ENCODE assay signal across 22 cellular contexts in genomic region chr2:45910473-45911060, GRCh38.
A peak's percentile ranks its signal among the peaks of the same experiment; 100 is the strongest.
DNase-seq lines count a peak whose midpoint lies in the region; FAIRE-seq and TF ChIP-seq lines count a peak whose summit lies in the region.
"Had no signal": no experiment of that assay in that cellular context is flagged by ENCODE, and none has a peak within 500 bp of the region (broad histone marks: within the 10 kb centered on the region; RNA-seq: fewer than 3 reads in every experiment).

No MANE protein-coding gene starts in this region.

- no TSS peak for BruUV-seq in OCI-LY7 (replicated peaks; lab: Mats Ljungman, UMichigan)

- H3K4me3 Mint-ChIP-seq in endodermal cell = no peak overlapping the region
- H3K4me3 Mint-ChIP-seq: CD8-positive, alpha-beta memory T cell; HFFc6; mesothelial cell of epicardium; T-helper 17 cell had no signal

- no peaks in the 10 kb centered on the region for H3K9me3 Mint-ChIP-seq in endodermal cell
- H3K9me3 Mint-ChIP-seq: activated T-helper 2 cell treated with anti-CD3 and anti-CD28 coated beads, Interferon-gamma antibody, Interleukin-2, Interleukin-4, amounts not matched to agents 10 μg/mL and 5 μg/mL and 100 μg/mL, durations not matched to agents 14 hours and 24 hours and 36 hours; CD8-positive, alpha-beta memory T cell; HFFc6 had no signal

- FAIRE-seq in GM12891 (lab: Jason Lieb, UNC) = peak; percentile 28

- H2AFZ ChIP-seq in OCI-LY3 (ENCODE audit: low read depth, low read length) (no peak overlapping the region), OCI-LY7 (ENCODE audit: low read length) (no peak overlapping the region)

- DNase-seq in GM12891 (ENCODE audit: insufficient read length, low spot score) (no peak), endodermal cell (peak; percentile 59), occipital lobe (lab: John Stamatoyannopoulos, UW) (peak; percentile 21), ACHN (no peak), OCI-LY7 (ENCODE audit: low spot score) (no peak), NCI-H1048 (lab: John Stamatoyannopoulos, UW) (no peak), uterus (no peak)
- DNase-seq: activated CD8-positive, alpha-beta memory T cell treated with anti-CD3 and anti-CD28 coated beads, Interleukin-2, amount 50 U/mL, for 4 hours; CD8-positive, alpha-beta memory T cell; dermis blood vessel endothelial cell; foreskin fibroblast; HFFc6; NCI-H1436; NCI-H82; stimulated activated naive CD4-positive, alpha-beta T cell; T-helper 17 cell; tibial artery had no signal

- TF ChIP-seq CTCF in OCI-LY3 (IDR thresholded peaks at IDR 0.05; ENCODE audit: low read depth, low read length) (no peak), endodermal cell (conservative IDR thresholded peaks at IDR 0.05) (no peak), OCI-LY7 (conservative IDR thresholded peaks at IDR 0.05; ENCODE audit: low read length) (no peak), uterus (IDR thresholded peaks at IDR 0.05) (no peak)

- in situ Hi-C loops in ACHN (cut with HindIII; ENCODE audit: low pct_ligation_motif_present, low pct_unique_long_range_greater_than_20kb, low sequenced_read_pairs) = no loop called here

- peak overlapping the region; percentile 21; the same call in 1 of the 2 replicates for H3K4me3 ChIP-seq in OCI-LY3 (ENCODE audit: low read length)
- no peak overlapping the region for H3K4me3 ChIP-seq in endodermal cell (ENCODE audit: low read length)
- no peak overlapping the region for H3K4me3 ChIP-seq in OCI-LY7 (ENCODE audit: low read depth, low read length, poor library complexity, severe bottlenecking)
- H3K4me3 ChIP-seq in uterus = no peak overlapping the region
- H3K4me3 ChIP-seq: Peyer's patch, tibial artery had no signal

- POLR2A ChIA-PET in OCI-LY7 (lab: Charles Lee) = interaction anchor here (0.6 kb wide), 1 partner anchor 20 kb away, joined by 3 read pairs; no protein-coding TSS in a partner anchor

- TF ChIP-seq POLR2A in GM12891 (IDR thresholded peaks at IDR 0.05; ENCODE audit: low read depth, low read length) (no peak), uterus (IDR thresholded peaks at IDR 0.05) (no peak)

- H3K4me2 ChIP-seq in OCI-LY3 (ENCODE audit: low read length) = peak overlapping the region; percentile 67
- no peak overlapping the region for H3K4me2 ChIP-seq in OCI-LY7 (ENCODE audit: low read length)

- H3K79me2 ChIP-seq in OCI-LY3 (ENCODE audit: low read length) (no peaks in the 10 kb centered on the region), OCI-LY7 (ENCODE audit: insufficient read depth, low read depth, low read length) (no peaks in the 10 kb centered on the region)

- H3K9me3 ChIP-seq in OCI-LY3 (ENCODE audit: insufficient read depth, low read length) = no peaks in the 10 kb centered on the region
- H3K9me3 ChIP-seq in endodermal cell (ENCODE audit: control insufficient read depth, low read length) = no peaks in the 10 kb centered on the region
- H3K9me3 ChIP-seq in OCI-LY7 (ENCODE audit: low read length) = no peaks in the 10 kb centered on the region
- H3K9me3 ChIP-seq in uterus = no peaks in the 10 kb centered on the region
- H3K9me3 ChIP-seq: Peyer's patch, tibial artery had no signal

- CTCF ChIA-PET in OCI-LY7 (lab: Charles Lee; ENCODE audit: unreplicated experiment) = no interaction called here

- H3K27ac ChIP-seq in OCI-LY3 (ENCODE audit: low read length) = 0 out of 2 replicates have a peak overlapping the region, but pooled peaks have one; percentile 28
- H3K27ac ChIP-seq in endodermal cell (ENCODE audit: low read depth, low read length) = no peak overlapping the region
- no peak overlapping the region for H3K27ac ChIP-seq in OCI-LY7 (ENCODE audit: low read depth, low read length, poor library complexity, severe bottlenecking)
- H3K27ac ChIP-seq in uterus = no peak overlapping the region
- H3K27ac ChIP-seq: epithelial cell of prostate, tibial artery had no signal

- H3K4me1 ChIP-seq in OCI-LY3 (ENCODE audit: low read length) = peaks cover 26% of the 10 kb centered on the region
- H3K4me1 ChIP-seq in endodermal cell (ENCODE audit: control insufficient read depth, insufficient read depth, low read length) = peaks cover 24% of the 10 kb centered on the region
- H3K4me1 ChIP-seq in OCI-LY7 (ENCODE audit: insufficient read depth, low read length, poor library complexity, severe bottlenecking) = peaks cover 12% of the 10 kb centered on the region
- no peaks in the 10 kb centered on the region for H3K4me1 ChIP-seq in uterus

- intact Hi-C loops in OCI-LY7 (cut with micrococcal nuclease; ENCODE audit: unreplicated experiment) = no loop called here
- intact Hi-C loops in uterus (cut with DNase I; ENCODE audit: low total_unique reads) = no loop called here

- WGBS in endodermal cell (ENCODE audit: insufficient coverage in 1 of 2, insufficient read length in 1 of 2), 2 experiments = 89 to 96% methylated on average over 5 to 7 of the region's 7 CpGs

- H3K36me3 Mint-ChIP-seq in endodermal cell (ENCODE audit: low read depth) = no peaks in the 10 kb centered on the region
- H3K36me3 Mint-ChIP-seq: mesothelial cell of epicardium had no signal

- no peak overlapping the region for H3K27ac Mint-ChIP-seq in endodermal cell
- H3K27ac Mint-ChIP-seq: activated T-helper 2 cell treated with anti-CD3 and anti-CD28 coated beads, Interferon-gamma antibody, Interleukin-2, Interleukin-4, amounts not matched to agents 10 μg/mL and 5 μg/mL and 100 μg/mL, durations not matched to agents 14 hours and 24 hours and 36 hours; HFFc6; mesothelial cell of epicardium; T-helper 17 cell had no signal

- H3K36me3 ChIP-seq in OCI-LY3 (replicated peaks; ENCODE audit: low read depth, low read length) (no peaks in the 10 kb centered on the region), endodermal cell (ENCODE audit: control insufficient read depth, insufficient read depth, low read length) (no peaks in the 10 kb centered on the region), OCI-LY7 (ENCODE audit: insufficient read depth, low read length) (no peaks in the 10 kb centered on the region), uterus (no peaks in the 10 kb centered on the region)
- H3K36me3 ChIP-seq: Peyer's patch, tibial artery had no signal

- H4K20me1 ChIP-seq in OCI-LY3 (ENCODE audit: insufficient read depth, low read length) (no peaks in the 10 kb centered on the region), OCI-LY7 (ENCODE audit: insufficient read depth, low read length) (no peaks in the 10 kb centered on the region)

- peaks cover 82% of the 10 kb centered on the region for H3K27me3 Mint-ChIP-seq in endodermal cell (ENCODE audit: insufficient read depth)
- H3K27me3 Mint-ChIP-seq: CD8-positive, alpha-beta memory T cell; T-helper 17 cell had no signal

- peaks cover 34% of the 10 kb centered on the region for H3K4me1 Mint-ChIP-seq in endodermal cell
- H3K4me1 Mint-ChIP-seq: mesothelial cell of epicardium had no signal

- no peaks in the 10 kb centered on the region for H3K27me3 ChIP-seq in OCI-LY3 (ENCODE audit: low read depth, low read length)
- H3K27me3 ChIP-seq in endodermal cell (ENCODE audit: control insufficient read depth, insufficient read depth, low read length, poor library complexity, severe bottlenecking) = peaks cover 66% of the 10 kb centered on the region
- H3K27me3 ChIP-seq in uterus = no peaks in the 10 kb centered on the region
- H3K27me3 ChIP-seq: Peyer's patch, tibial artery had no signal

- H3K9ac ChIP-seq in OCI-LY3 (ENCODE audit: low read length) (no peak overlapping the region), endodermal cell (ENCODE audit: extremely low read depth, low read length, poor library complexity, severe bottlenecking) (no peak overlapping the region)

- no peaks in the 10 kb centered on the region for H3K9me2 ChIP-seq in OCI-LY7 (ENCODE audit: insufficient read depth, low read length)

TF ChIP-seq in GM12891, 5 proteins besides CTCF, POLR2A, EP300 and RAD21:
- TF ChIP-seq SPI1 (IDR thresholded peaks at IDR 0.05; ENCODE audit: low read depth, low read length) (no peak), POLR2AphosphoS5 (IDR thresholded peaks at IDR 0.05; ENCODE audit: low read depth, low read length) (no peak), TAF1 (IDR thresholded peaks at IDR 0.05; ENCODE audit: low read depth, low read length) (no peak), POU2F2 (IDR thresholded peaks at IDR 0.05; ENCODE audit: low read depth, low read length) (no peak), PAX5 (IDR thresholded peaks at IDR 0.05; ENCODE audit: insufficient read depth, low read length, severe bottlenecking) (no peak)
TF ChIP-seq in GM12891: peak in this region for 0.

Comparison
In these comparisons a context has a peak if more than half of its experiments do, and no peak if none do; other contexts are left out.
1. DNase-seq: peak in endodermal cell (single experiment) and occipital lobe (single experiment); none in GM12891 (single experiment), ACHN (single experiment), OCI-LY7 (single experiment), NCI-H1048 (single experiment) and uterus (0 of 2).